In genomic region chr2:48337871-48338270, GRCh38 we compare ENCODE assay signal across 27 cellular contexts. TPM values are rescaled to one million over a fixed set of nuclear protein-coding genes. Genes with fewer than 3 reads are reported as not detected.
DNase-seq lines count a peak whose midpoint lies in the region; ATAC-seq, FAIRE-seq and TF ChIP-seq lines count a peak whose summit lies in the region.
"Had no signal": no experiment of that assay in that cellular context is flagged by ENCODE, and none has a peak within 500 bp of the region (broad histone marks: within the 10 kb centered on the region; RNA-seq: fewer than 3 reads in every experiment).

No MANE protein-coding gene starts in this region.

- no peak for ATAC-seq in CD4-positive, CD25-positive, alpha-beta regulatory T cell (ENCODE audit: low read depth in 2 of 2)
- ATAC-seq in CD4-positive, alpha-beta T cell (ENCODE audit: poor library complexity), result no peak
- peak; percentile 50 for ATAC-seq in foreskin keratinocyte
- ATAC-seq: GM12878 had no signal

- no peak for DNase-seq in CD4-positive, CD25-positive, alpha-beta regulatory T cell
- no peak for DNase-seq in CD4-positive, alpha-beta T cell
- DNase-seq in H54 (ENCODE audit: insufficient read length, low spot score), result no peak
- peak in 1 of 2 donors; percentile 23 for DNase-seq in foreskin keratinocyte
- DNase-seq in activated CD4-positive, alpha-beta T cell treated with anti-CD3 and anti-CD28 coated beads, Interleukin-2, amount 50 U/mL, for 48 hours, result no peak
- no peak for DNase-seq in vagina (ENCODE audit: extremely low spot score in 2 of 2)
- no peak for DNase-seq in NCI-H1092 (lab: John Stamatoyannopoulos, UW)
- DNase-seq: 8988T; ACHN; BE2C; C1 segment of cervical spinal cord; CD4-positive, alpha-beta memory T cell; CD8-positive, alpha-beta memory T cell; COR-L47; DMS 273 treated with DMSO at 0.1 percent for 48 hours; DMS153; DMS53; DMS79; DND-41; EL; GDM1 had no signal

- TF ChIP-seq POLR2A in H54 (IDR thresholded peaks at IDR 0.05; ENCODE audit: low read depth, low read length), result no peak
- no peak for TF ChIP-seq POLR2A in vagina (IDR thresholded peaks at IDR 0.05)

- no peaks in the 10 kb centered on the region for H3K27me3 ChIP-seq in CD4-positive, CD25-positive, alpha-beta regulatory T cell (ENCODE audit: control insufficient read depth, insufficient read depth, low read length)
- H3K27me3 ChIP-seq in CD4-positive, alpha-beta T cell (ENCODE audit: control insufficient read depth, insufficient read depth, low read length), result no peaks in the 10 kb centered on the region
- H3K27me3 ChIP-seq in foreskin keratinocyte (no peaks in the 10 kb centered on the region), vagina (no peaks in the 10 kb centered on the region)
- H3K27me3 ChIP-seq: BE2C, BLaER1 had no signal

- no peaks in the 10 kb centered on the region for H3K27me3 Mint-ChIP-seq in CD4-positive, CD25-positive, alpha-beta regulatory T cell
- no peaks in the 10 kb centered on the region for H3K27me3 Mint-ChIP-seq in CD4-positive, alpha-beta T cell
- H3K27me3 Mint-ChIP-seq: CD4-positive, alpha-beta memory T cell; CD8-positive, alpha-beta memory T cell had no signal

- no peaks in the 10 kb centered on the region for H3K36me3 ChIP-seq in CD4-positive, CD25-positive, alpha-beta regulatory T cell (ENCODE audit: control insufficient read depth, insufficient read depth, low read length)
- no peaks in the 10 kb centered on the region for H3K36me3 ChIP-seq in vagina
- H3K36me3 ChIP-seq: BE2C had no signal

- CTCF ChIA-PET in CD4-positive, alpha-beta T cell (lab: Charles Lee), result no interaction called here

- no peak for TF ChIP-seq CTCF in CD4-positive, alpha-beta T cell (IDR thresholded peaks at IDR 0.05)
- TF ChIP-seq CTCF in foreskin keratinocyte (conservative IDR thresholded peaks at IDR 0.05), result no peak
- TF ChIP-seq CTCF in vagina (IDR thresholded peaks at IDR 0.05), result no peak

- peaks cover 26% of the 10 kb centered on the region for H3K36me3 Mint-ChIP-seq in CD4-positive, CD25-positive, alpha-beta regulatory T cell
- peaks cover 41% of the 10 kb centered on the region for H3K36me3 Mint-ChIP-seq in CD4-positive, alpha-beta T cell (ENCODE audit: low read depth)

- peak; percentile 23 for FAIRE-seq in H54 (lab: Jason Lieb, UNC)
- FAIRE-seq: A204.1, GM12878, GM12892, GM18507 had no signal

- H3K9me3 Mint-ChIP-seq in CD4-positive, CD25-positive, alpha-beta regulatory T cell, result peaks cover 0 to 3% (median 0%) of the 10 kb centered on the region in 7 donors
- H3K9me3 Mint-ChIP-seq in CD4-positive, alpha-beta T cell, result no peaks in the 10 kb centered on the region
- H3K9me3 Mint-ChIP-seq: CD4-positive, alpha-beta memory T cell; CD8-positive, alpha-beta memory T cell had no signal

- POLR2A ChIA-PET in CD4-positive, alpha-beta T cell (lab: Charles Lee), result interaction anchor here (0.9 kb wide), 1 partner anchor 15 kb away, joined by 3 read pairs; no protein-coding TSS in a partner anchor

- no peak overlapping the region for H3K27ac ChIP-seq in CD4-positive, CD25-positive, alpha-beta regulatory T cell (ENCODE audit: insufficient read depth, low read length, poor library complexity, severe bottlenecking)
- H3K27ac ChIP-seq in CD4-positive, alpha-beta T cell (ENCODE audit: low read depth, low read length), result no peak overlapping the region
- H3K27ac ChIP-seq in foreskin keratinocyte, result no peak overlapping the region
- no peak overlapping the region for H3K27ac ChIP-seq in vagina
- H3K27ac ChIP-seq: BLaER1 had no signal

- peaks cover 28% of the 10 kb centered on the region for H3K4me1 ChIP-seq in CD4-positive, CD25-positive, alpha-beta regulatory T cell (ENCODE audit: control insufficient read depth, insufficient read depth, low read length, poor library complexity, severe bottlenecking)
- peaks cover 5% of the 10 kb centered on the region for H3K4me1 ChIP-seq in foreskin keratinocyte
- H3K4me1 ChIP-seq in vagina, result peaks cover 9% of the 10 kb centered on the region
- H3K4me1 ChIP-seq: BE2C, BLaER1 had no signal

- intact Hi-C loops in CD4-positive, alpha-beta T cell (cut with DNase I, micrococcal nuclease), result loop anchor here in 1 of 2 experiments (2.0 kb wide), 1 partner anchor 17 kb away; no protein-coding TSS in a partner anchor
- intact Hi-C loops in vagina (cut with DNase I), result no loop called here

- peak overlapping the region in 2 of 3 donors; percentile 26 to 45 for H3K27ac Mint-ChIP-seq in CD4-positive, CD25-positive, alpha-beta regulatory T cell
- H3K27ac Mint-ChIP-seq in CD4-positive, alpha-beta T cell, result peak overlapping the region; percentile 35

- H3K4me3 ChIP-seq in CD4-positive, CD25-positive, alpha-beta regulatory T cell (ENCODE audit: low read depth, low read length), result no peak overlapping the region
- no peak overlapping the region for H3K4me3 ChIP-seq in vagina
- H3K4me3 ChIP-seq: BLaER1, GM12878 had no signal

- H3K9me3 ChIP-seq in CD4-positive, CD25-positive, alpha-beta regulatory T cell (ENCODE audit: control insufficient read depth in 2 of 2, low read length in 2 of 2), result no peaks in the 10 kb centered on the region
- H3K9me3 ChIP-seq in CD4-positive, alpha-beta T cell (ENCODE audit: control insufficient read depth, low read length), result no peaks in the 10 kb centered on the region
- H3K9me3 ChIP-seq in vagina, result no peaks in the 10 kb centered on the region
- H3K9me3 ChIP-seq: BE2C had no signal

- peaks cover 39 to 72% (median 54%) of the 10 kb centered on the region in 4 donors for H3K4me1 Mint-ChIP-seq in CD4-positive, CD25-positive, alpha-beta regulatory T cell
- peaks cover 57% of the 10 kb centered on the region for H3K4me1 Mint-ChIP-seq in CD4-positive, alpha-beta T cell (ENCODE audit: low read depth)

- no peak overlapping the region for H3K4me3 Mint-ChIP-seq in CD4-positive, CD25-positive, alpha-beta regulatory T cell
- H3K4me3 Mint-ChIP-seq in CD4-positive, alpha-beta T cell, result no peak overlapping the region
- H3K4me3 Mint-ChIP-seq: CD14-positive monocyte; CD4-positive, alpha-beta memory T cell had no signal

RNA-seq across cellular contexts. Expression of gene FOXN2, which starts 23.4 kb away (rescaled TPM):
- total RNA-seq in CD4-positive, CD25-positive, alpha-beta regulatory T cell, result 58.4 TPM
- polyA plus RNA-seq in CD4-positive, CD25-positive, alpha-beta regulatory T cell, result 10 to 100 TPM; 48.9 to 67.6 (median 59.5) TPM
- 10 to 100 TPM; 55.5 to 56.8 TPM for total RNA-seq in CD4-positive, alpha-beta T cell
- total RNA-seq in foreskin keratinocyte, result 28.4 and 29.3 TPM in 2 replicates
- 2.8 and 4.2 TPM in 2 replicates for polyA plus RNA-seq in foreskin keratinocyte
- 21.6 TPM for total RNA-seq in vagina
